In the genomic region with DNA sequence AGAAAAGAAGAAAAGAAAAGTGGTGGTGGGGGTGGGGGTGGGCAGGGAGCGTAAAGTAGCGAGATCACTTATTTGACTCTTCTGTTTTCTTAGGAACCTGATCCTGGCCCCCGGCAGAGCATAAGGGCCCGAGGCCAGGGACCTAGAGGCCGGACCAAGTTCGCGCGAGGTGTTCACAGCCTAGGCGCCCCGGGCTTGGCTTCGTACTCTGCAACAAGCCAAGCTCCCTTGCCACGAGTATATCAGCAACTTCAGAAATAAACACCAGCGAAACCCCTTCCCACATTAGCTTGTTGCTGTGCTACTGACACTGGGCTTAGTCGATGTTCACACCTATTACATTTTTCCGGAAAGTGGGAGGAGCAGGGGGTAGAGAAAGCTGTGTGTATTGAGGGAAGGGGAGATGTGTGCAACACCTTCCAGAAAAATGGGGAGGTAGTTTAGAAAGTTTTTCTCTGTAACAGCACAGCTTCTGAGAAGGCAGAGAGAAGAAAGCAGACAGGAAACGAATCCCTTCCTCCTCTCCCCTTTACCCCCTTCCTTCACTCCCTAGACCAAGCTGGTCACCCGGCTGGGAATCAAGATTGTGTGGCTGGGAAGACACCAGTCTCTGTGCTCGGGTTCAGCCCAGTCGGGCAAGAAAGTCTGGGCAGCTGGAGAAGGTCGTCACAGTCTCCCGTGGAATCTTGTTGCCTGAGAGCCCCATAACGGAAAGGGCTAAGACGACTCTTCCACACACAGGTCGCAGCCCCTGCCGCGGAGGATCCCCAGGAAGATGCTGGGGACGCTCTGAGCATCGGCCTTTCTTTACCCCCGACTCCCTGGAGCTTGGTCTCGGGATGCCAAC, we compare ENCODE assay signal across 1 cellular context.
TF ChIP-seq lines count a peak whose summit lies in the region.

No MANE protein-coding gene starts in this region.

TF ChIP-seq in IMR-90, 13 proteins besides CTCF, POLR2A, EP300 and RAD21 (continued from another document):
- TF ChIP-seq MAFK (IDR thresholded peaks at IDR 0.05; ENCODE audit: low read depth, low read length), result no peak
- no peak for TF ChIP-seq RFX5 (IDR thresholded peaks at IDR 0.05; ENCODE audit: low read depth, low read length)
- no peak for TF ChIP-seq RCOR1 (IDR thresholded peaks at IDR 0.05; ENCODE audit: insufficient replicate concordance, low read length)
- TF ChIP-seq BHLHE40 (IDR thresholded peaks at IDR 0.05; ENCODE audit: low read depth, low read length), result no peak
